ENCODE assay signal across 8 cellular contexts in genomic region chr22:27800250-27801131, GRCh38. TPM values are rescaled to one million over a fixed set of nuclear protein-coding genes. Genes with fewer than 3 reads are reported as not detected.
DNase-seq lines count a peak whose midpoint lies in the region; ATAC-seq and TF ChIP-seq lines count a peak whose summit lies in the region.

No MANE protein-coding gene starts in this region.

- peak; percentile 52 to 73 for TF ChIP-seq POLR2A in gastrocnemius medialis (IDR thresholded peaks at IDR 0.05)

- CTCF ChIA-PET in activated CD4-positive, alpha-beta memory T cell treated with anti-CD3 and anti-CD28 coated beads for 36 hours (lab: Charles Lee): no interaction called here

- peaks cover 17% of the 10 kb centered on the region for H3K36me3 ChIP-seq in left ventricle myocardium inferior
- no peaks in the 10 kb centered on the region for H3K36me3 ChIP-seq in gastrocnemius medialis

- POLR2A ChIA-PET in activated CD4-positive, alpha-beta memory T cell treated with anti-CD3 and anti-CD28 coated beads for 36 hours (lab: Charles Lee): no interaction called here

- TF ChIP-seq CTCF in GM10266 (IDR thresholded peaks at IDR 0.05; ENCODE audit: control insufficient read depth, insufficient read depth, low read depth, missing control alignments) (no peak), left ventricle myocardium inferior (IDR thresholded peaks at IDR 0.05; ENCODE audit: borderline replicate concordance) (no peak), gastrocnemius medialis (IDR thresholded peaks at IDR 0.05 in 4 of 5, conservative IDR thresholded peaks at IDR 0.05 in 1 of 5) (no peak)

- H3K4me1 Mint-ChIP-seq in activated CD4-positive, alpha-beta memory T cell treated with anti-CD3 and anti-CD28 coated beads for 36 hours (ENCODE audit: low read depth): peaks cover 10% of the 10 kb centered on the region

- H3K27ac ChIP-seq in left ventricle myocardium inferior (replicated peaks): peak overlapping the region; percentile 93
- H3K27ac ChIP-seq in gastrocnemius medialis: peak overlapping the region; percentile 90 to 95 (median 94)

- intact Hi-C loops in activated CD4-positive, alpha-beta memory T cell treated with anti-CD3 and anti-CD28 coated beads for 36 hours (cut with micrococcal nuclease): loop anchor here (5.0 to 10.0 kb wide), 2 partner anchors 966 to 1123 kb away; no protein-coding TSS in a partner anchor
- intact Hi-C loops in left ventricle myocardium inferior (cut with micrococcal nuclease): no loop called here
- intact Hi-C loops in gastrocnemius medialis (cut with DNase I; ENCODE audit: low total_unique reads): loop anchor here (2.0 to 5.0 kb wide), 5 partner anchors 57 to 313 kb away; no protein-coding TSS in a partner anchor

- peak; percentile 17 to 23 for ATAC-seq in gastrocnemius medialis
- ATAC-seq in HG03025 (IDR thresholded peaks at IDR 0.05; ENCODE audit: low FRiP score, unreplicated experiment): no peak
- no peak for ATAC-seq in GM18870 (IDR thresholded peaks at IDR 0.05; ENCODE audit: unreplicated experiment)

- H3K4me3 Mint-ChIP-seq in activated CD4-positive, alpha-beta memory T cell treated with anti-CD3 and anti-CD28 coated beads for 36 hours: peak overlapping the region; percentile 29

- H3K36me3 Mint-ChIP-seq in activated CD4-positive, alpha-beta memory T cell treated with anti-CD3 and anti-CD28 coated beads for 36 hours: no peaks in the 10 kb centered on the region

- H3K27me3 ChIP-seq in left ventricle myocardium inferior (ENCODE audit: low read depth): peaks cover 49% of the 10 kb centered on the region
- no peaks in the 10 kb centered on the region for H3K27me3 ChIP-seq in gastrocnemius medialis

- H3K9me3 ChIP-seq in left ventricle myocardium inferior (replicated peaks) (no peaks in the 10 kb centered on the region), gastrocnemius medialis (no peaks in the 10 kb centered on the region)

- DNase-seq in GM10266 (ENCODE audit: extremely low spot score): peak; percentile 34
- no peak for DNase-seq in activated CD4-positive, alpha-beta memory T cell treated with anti-CD3 and anti-CD28 coated beads for 36 hours
- peak; percentile 33 for DNase-seq in left ventricle myocardium inferior
- no peak for DNase-seq in gastrocnemius medialis
- no peak for DNase-seq in GM19238 (ENCODE audit: insufficient read length, low spot score)
- DNase-seq in activated effector memory CD4-positive, alpha-beta T cell treated with anti-CD3 and anti-CD28 coated beads, Interleukin-2, amount 50 U/mL, for 16 hours: no peak

- H3K4me1 ChIP-seq in left ventricle myocardium inferior (peaks cover 84% of the 10 kb centered on the region), gastrocnemius medialis (peaks cover 20 to 71% of the 10 kb centered on the region in 2 donors)

- no peak overlapping the region for H3K27ac Mint-ChIP-seq in activated CD4-positive, alpha-beta memory T cell treated with anti-CD3 and anti-CD28 coated beads for 36 hours

- H3K27me3 Mint-ChIP-seq in activated CD4-positive, alpha-beta memory T cell treated with anti-CD3 and anti-CD28 coated beads for 36 hours: peaks cover 19% of the 10 kb centered on the region

- no peaks in the 10 kb centered on the region for H3K9me3 Mint-ChIP-seq in activated CD4-positive, alpha-beta memory T cell treated with anti-CD3 and anti-CD28 coated beads for 36 hours

- H3K4me3 ChIP-seq in left ventricle myocardium inferior (peak overlapping the region; percentile 92), gastrocnemius medialis (peak overlapping the region; percentile 78 to 99 (median 84))

- in situ Hi-C loops in gastrocnemius medialis (cut with MboI; ENCODE audit: low sequenced_read_pairs in 4 of 4): loop anchor here (10.0 to 25.0 kb wide), 2 partner anchors 396 to 1038 kb away; no protein-coding TSS in a partner anchor

RNA-seq across cellular contexts. Expression of gene MN1, which starts 1.1 kb away (rescaled TPM):
- total RNA-seq in activated CD4-positive, alpha-beta memory T cell treated with anti-CD3 and anti-CD28 coated beads for 36 hours: under 1 TPM in 1 of 2 experiments, not detected in 1; 0.07 TPM
- 7.7 TPM for total RNA-seq in left ventricle myocardium inferior
- total RNA-seq in gastrocnemius medialis: 10 to 100 TPM in 3 of 4 donors, 1 to 10 TPM in 1; 8.8 to 40.0 (median 36.6) TPM

Comparison
In these comparisons a context has a peak if more than half of its experiments do, and no peak if none do; other contexts are left out.
1. DNase-seq: peak in GM10266 (single experiment) and left ventricle myocardium inferior (single experiment); none in activated CD4-positive, alpha-beta memory T cell treated with anti-CD3 and anti-CD28 coated beads for 36 hours (single experiment), gastrocnemius medialis (0 of 2), GM19238 (single experiment) and activated effector memory CD4-positive, alpha-beta T cell treated with anti-CD3 and anti-CD28 coated beads, Interleukin-2, amount 50 U/mL, for 16 hours (single experiment).
2. ATAC-seq: peak in gastrocnemius medialis (2 of 2); none in HG03025 (single experiment) and GM18870 (single experiment).